1 cellular context compared by ENCODE assay signal in the genomic region with DNA sequence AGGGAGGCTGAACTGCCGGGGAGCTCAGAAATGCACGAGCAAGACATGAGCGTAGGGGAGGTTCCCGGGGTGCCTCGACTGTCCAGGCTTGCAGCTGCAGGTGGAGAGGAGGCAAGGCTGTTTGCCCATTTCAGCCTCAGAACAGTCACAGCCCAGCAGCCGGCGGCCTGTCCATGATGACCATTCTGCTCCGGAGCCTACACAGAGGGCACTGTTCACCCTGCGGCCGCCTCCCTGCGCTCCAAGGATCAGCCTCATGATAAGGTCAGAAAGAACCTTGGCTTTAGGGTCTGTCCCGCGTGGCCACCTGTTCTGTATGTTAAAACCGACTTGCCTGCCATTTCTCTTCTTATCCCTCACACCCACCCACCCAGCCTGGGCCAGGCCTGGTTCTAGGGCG.
TF ChIP-seq lines count a peak whose summit lies in the region.

No MANE protein-coding gene starts in this region.

TF ChIP-seq in IMR-90, 13 proteins besides CTCF, POLR2A, EP300 and RAD21:
- no peak for TF ChIP-seq USF2 (IDR thresholded peaks at IDR 0.05; ENCODE audit: low read depth, low read length)
- TF ChIP-seq MAFK (IDR thresholded peaks at IDR 0.05; ENCODE audit: low read depth, low read length) = no peak
- TF ChIP-seq CHD1 (IDR thresholded peaks at IDR 0.05; ENCODE audit: low read depth, low read length) = no peak
- no peak for TF ChIP-seq ELK1 (IDR thresholded peaks at IDR 0.05; ENCODE audit: borderline replicate concordance, low read depth, low read length)
- TF ChIP-seq MXI1 (IDR thresholded peaks at IDR 0.05; ENCODE audit: borderline replicate concordance, low read depth, low read length) = no peak
- TF ChIP-seq BHLHE40 (IDR thresholded peaks at IDR 0.05; ENCODE audit: low read depth, low read length) = no peak
- no peak for TF ChIP-seq SMC3 (IDR thresholded peaks at IDR 0.05; ENCODE audit: low read depth, low read length)
- TF ChIP-seq NFE2L2 (IDR thresholded peaks at IDR 0.05; ENCODE audit: low read depth, low read length) = no peak
- TF ChIP-seq FOS (IDR thresholded peaks at IDR 0.05; ENCODE audit: low read depth, low read length) = no peak
- no peak for TF ChIP-seq MAZ (IDR thresholded peaks at IDR 0.05; ENCODE audit: borderline replicate concordance, low read depth, low read length)
- TF ChIP-seq CEBPB (IDR thresholded peaks at IDR 0.05; ENCODE audit: low read depth, low read length) = no peak
